ENCODE assay signal across 25 cellular contexts in genomic region chr22:36950797-36951590, GRCh38. TPM values are rescaled to one million over a fixed set of nuclear protein-coding genes. Genes with fewer than 3 reads are reported as not detected.
A peak's percentile ranks its signal among the peaks of the same experiment; 100 is the strongest.
DNase-seq lines count a peak whose midpoint lies in the region; ATAC-seq and TF ChIP-seq lines count a peak whose summit lies in the region.
"Had no signal": no experiment of that assay in that cellular context is flagged by ENCODE, and none has a peak within 500 bp of the region (broad histone marks: within the 10 kb centered on the region; RNA-seq: fewer than 3 reads in every experiment).

No MANE protein-coding gene starts in this region.

- H3K9me3 ChIP-seq in endodermal cell (ENCODE audit: control insufficient read depth, low read length) (peaks cover 15% of the 10 kb centered on the region), neuronal stem cell (replicated peaks in 1 of 2; ENCODE audit: control insufficient read depth in 2 of 2, insufficient read depth in 1 of 2, low read depth in 1 of 2, low read length in 2 of 2) (no peaks in the 10 kb centered on the region), OCI-LY7 (ENCODE audit: low read length) (no peaks in the 10 kb centered on the region)
- H3K9me3 ChIP-seq: SJSA1 had no signal

- no peaks in the 10 kb centered on the region for H3K4me1 ChIP-seq in endodermal cell (ENCODE audit: control insufficient read depth, insufficient read depth, low read length)
- peaks cover 0 to 2% of the 10 kb centered on the region in 2 donors for H3K4me1 ChIP-seq in neuronal stem cell (ENCODE audit: control insufficient read depth in 2 of 2, insufficient read depth in 1 of 2, low read depth in 1 of 2, low read length in 2 of 2)
- H3K4me1 ChIP-seq in OCI-LY7 (ENCODE audit: insufficient read depth, low read length, poor library complexity, severe bottlenecking) = no peaks in the 10 kb centered on the region

- no peak overlapping the region for H3K9ac ChIP-seq in endodermal cell (ENCODE audit: extremely low read depth, low read length, poor library complexity, severe bottlenecking)
- H3K9ac ChIP-seq in neuronal stem cell (ENCODE audit: low read depth, low read length, poor library complexity) = no peak overlapping the region

- no peak overlapping the region for H3K4ac ChIP-seq in neuronal stem cell (ENCODE audit: low read length)

- no peak overlapping the region for H2BK5ac ChIP-seq in neuronal stem cell (ENCODE audit: low read length)

- H3K27ac Mint-ChIP-seq in stimulated activated naive CD8-positive, alpha-beta T cell treated with anti-CD3 and anti-CD28 coated beads, Interleukin-15, amount 100 ng/mL, for 72 hours = peak overlapping the region; percentile 41 to 89
- peak overlapping the region; percentile 9 for H3K27ac Mint-ChIP-seq in endodermal cell

- H4K20me1 ChIP-seq in OCI-LY7 (ENCODE audit: insufficient read depth, low read length) = no peaks in the 10 kb centered on the region

- no peak for ATAC-seq in stimulated activated naive CD8-positive, alpha-beta T cell treated with anti-CD3 and anti-CD28 coated beads, Interleukin-15, amount 100 ng/mL, for 72 hours
- ATAC-seq in stimulated activated naive CD8-positive, alpha-beta T cell treated with anti-CD3 and anti-CD28 coated beads, Interleukin-15, Interleukin-2, amounts not matched to agents 100 U/mL and 50 U/mL, for 24 hours = no peak
- ATAC-seq: HCT116 had no signal

- H3K4me2 ChIP-seq in neuronal stem cell (ENCODE audit: insufficient read depth, low read length, poor library complexity, severe bottlenecking) (no peak overlapping the region), OCI-LY7 (ENCODE audit: low read length) (no peak overlapping the region)

- H3K4me3 ChIP-seq in endodermal cell (ENCODE audit: low read length) = no peak overlapping the region
- H3K4me3 ChIP-seq in neuronal stem cell (ENCODE audit: low read length in 2 of 2) = no peak overlapping the region
- H3K4me3 ChIP-seq in OCI-LY7 (ENCODE audit: low read depth, low read length, poor library complexity, severe bottlenecking) = no peak overlapping the region
- H3K4me3 ChIP-seq: SJSA1 had no signal

- H3K4me1 Mint-ChIP-seq in stimulated activated naive CD8-positive, alpha-beta T cell treated with anti-CD3 and anti-CD28 coated beads, Interleukin-15, amount 100 ng/mL, for 72 hours = peaks cover 8% of the 10 kb centered on the region
- H3K4me1 Mint-ChIP-seq in endodermal cell = no peaks in the 10 kb centered on the region

- no peaks in the 10 kb centered on the region for H3K79me1 ChIP-seq in neuronal stem cell (ENCODE audit: low read depth, low read length)

- H3K23ac ChIP-seq in neuronal stem cell (ENCODE audit: low read depth, low read length, poor library complexity) = no peak overlapping the region

- peaks cover 27% of the 10 kb centered on the region for H3K27me3 Mint-ChIP-seq in stimulated activated naive CD8-positive, alpha-beta T cell treated with anti-CD3 and anti-CD28 coated beads, Interleukin-15, amount 100 ng/mL, for 72 hours
- H3K27me3 Mint-ChIP-seq in endodermal cell (ENCODE audit: insufficient read depth) = peaks cover 2% of the 10 kb centered on the region

- H2BK12ac ChIP-seq in neuronal stem cell (ENCODE audit: low read length) = no peak overlapping the region

- no peak overlapping the region for H2AK5ac ChIP-seq in neuronal stem cell (ENCODE audit: low read depth, low read length)

- H4K8ac ChIP-seq in neuronal stem cell (ENCODE audit: low read depth, low read length) = no peak overlapping the region

- no peak overlapping the region for H3K27ac ChIP-seq in endodermal cell (ENCODE audit: low read depth, low read length)
- no peak overlapping the region for H3K27ac ChIP-seq in neuronal stem cell (replicated peaks; ENCODE audit: low read length)
- H3K27ac ChIP-seq in OCI-LY7 (ENCODE audit: low read depth, low read length, poor library complexity, severe bottlenecking) = no peak overlapping the region
- H3K27ac ChIP-seq: SJSA1 had no signal

- H3K79me2 ChIP-seq in OCI-LY7 (ENCODE audit: insufficient read depth, low read depth, low read length) = no peaks in the 10 kb centered on the region

- H2AFZ ChIP-seq in neuronal stem cell (ENCODE audit: low read length) (no peak overlapping the region), OCI-LY7 (ENCODE audit: low read length) (no peak overlapping the region)

- peak overlapping the region; percentile 31 for H2BK15ac ChIP-seq in neuronal stem cell (ENCODE audit: low read length)

- intact Hi-C loops in OCI-LY7 (cut with micrococcal nuclease; ENCODE audit: unreplicated experiment) = no loop called here

- H3K36me3 ChIP-seq in endodermal cell (ENCODE audit: control insufficient read depth, insufficient read depth, low read length) (no peaks in the 10 kb centered on the region), neuronal stem cell (replicated peaks in 1 of 2; ENCODE audit: control insufficient read depth in 2 of 2, insufficient read depth in 2 of 2, low read length in 2 of 2) (no peaks in the 10 kb centered on the region), OCI-LY7 (ENCODE audit: insufficient read depth, low read length) (no peaks in the 10 kb centered on the region)
- H3K36me3 ChIP-seq: SJSA1 had no signal

- TF ChIP-seq CTCF in endodermal cell (conservative IDR thresholded peaks at IDR 0.05) = no peak
- no peak for TF ChIP-seq CTCF in OCI-LY7 (conservative IDR thresholded peaks at IDR 0.05; ENCODE audit: low read length)
- no peak for TF ChIP-seq CTCF in GM10248 (IDR thresholded peaks at IDR 0.05; ENCODE audit: control extremely low read depth, extremely low read depth, low read depth, missing control alignments)

- H3K36me3 Mint-ChIP-seq in endodermal cell (ENCODE audit: low read depth) = no peaks in the 10 kb centered on the region

- no peak for DNase-seq in stimulated activated naive CD8-positive, alpha-beta T cell treated with anti-CD3 and anti-CD28 coated beads, Interleukin-15, amount 100 ng/mL, for 72 hours
- no peak for DNase-seq in stimulated activated naive CD8-positive, alpha-beta T cell treated with anti-CD3 and anti-CD28 coated beads, Interleukin-15, Interleukin-2, amounts not matched to agents 100 U/mL and 50 U/mL, for 24 hours
- no peak for DNase-seq in endodermal cell
- DNase-seq in neuronal stem cell (ENCODE audit: low spot score) = no peak
- no peak for DNase-seq in activated naive CD4-positive, alpha-beta T cell (lab: John Stamatoyannopoulos, UW)
- DNase-seq in OCI-LY7 (ENCODE audit: low spot score) = no peak
- no peak for DNase-seq in GM10248 (ENCODE audit: extremely low spot score)
- no peak for DNase-seq in NCI-H2227 treated with DMSO at 0.1 percent for 48 hours (lab: John Stamatoyannopoulos, UW)
- DNase-seq: Calu3, DMS79 treated with DMSO at 0.1 percent for 48 hours, GF-D8, Karpas-422, NCI-H1092 treated with DMSO at 0.1 percent for 48 hours, NCI-H1436, NCI-H187, NCI-H2107, NCI-H446, NCI-H526, NCI-H82, Right ventricle myocardium superior, RPMI8226 had no signal

- no peak overlapping the region for H2BK120ac ChIP-seq in neuronal stem cell (ENCODE audit: low read depth, low read length)

- H3K9me3 Mint-ChIP-seq in stimulated activated naive CD8-positive, alpha-beta T cell treated with anti-CD3 and anti-CD28 coated beads, Interleukin-15, amount 100 ng/mL, for 72 hours = no peaks in the 10 kb centered on the region
- peaks cover 18% of the 10 kb centered on the region for H3K9me3 Mint-ChIP-seq in endodermal cell

- H3K9me2 ChIP-seq in OCI-LY7 (ENCODE audit: insufficient read depth, low read length) = no peaks in the 10 kb centered on the region

- H3K4me3 Mint-ChIP-seq in stimulated activated naive CD8-positive, alpha-beta T cell treated with anti-CD3 and anti-CD28 coated beads, Interleukin-15, amount 100 ng/mL, for 72 hours = no peak overlapping the region
- no peak overlapping the region for H3K4me3 Mint-ChIP-seq in endodermal cell

- H4K91ac ChIP-seq in neuronal stem cell (ENCODE audit: low read depth, low read length, poor library complexity) = no peak overlapping the region

- peak overlapping the region; percentile 60 for H3K14ac ChIP-seq in neuronal stem cell (ENCODE audit: low read length)

- no TSS peak for BruUV-seq in OCI-LY7 (replicated peaks; lab: Mats Ljungman, UMichigan)

- no peak overlapping the region for H3K18ac ChIP-seq in neuronal stem cell (ENCODE audit: low read length)

- POLR2A ChIA-PET in OCI-LY7 (lab: Charles Lee) (no interaction called here), GM10248 (lab: Yijun Ruan, JAX) (no interaction called here)

- CTCF ChIA-PET in OCI-LY7 (lab: Charles Lee; ENCODE audit: unreplicated experiment) = no interaction called here
- CTCF ChIA-PET in GM10248 (lab: Yijun Ruan, JAX) = interaction anchor here (0.9 kb wide), 1 partner anchor 177 kb away, joined by 3 read pairs; no protein-coding TSS in a partner anchor

- H3K27me3 ChIP-seq in endodermal cell (ENCODE audit: control insufficient read depth, insufficient read depth, low read length, poor library complexity, severe bottlenecking) = no peaks in the 10 kb centered on the region
- peaks cover 0 to 20% (median 0%) of the 10 kb centered on the region in 3 experiments for H3K27me3 ChIP-seq in neuronal stem cell (ENCODE audit: control insufficient read depth in 3 of 3, insufficient read depth in 3 of 3, low read depth in 1 of 3, low read length in 3 of 3)

- WGBS in endodermal cell (ENCODE audit: insufficient coverage in 1 of 2, insufficient read length in 1 of 2), 2 experiments = 92 to 96% methylated on average over 15 to 16 of the region's 17 CpGs
- WGBS in neuronal stem cell (ENCODE audit: extremely low coverage in 2 of 2, insufficient read length in 2 of 2, insufficient replicate concordance in 1 of 2), 2 donors = no CpG with 5 or more reads among the region's 17 CpGs

RNA-seq across cellular contexts. Expression of gene CSF2RB, which starts 37.6 kb away (rescaled TPM):
- not detected for total RNA-seq in endodermal cell
- not detected for polyA plus RNA-seq in endodermal cell (2013, experiment 1 of 2)
- not detected for polyA plus RNA-seq in endodermal cell (2013, experiment 2 of 2)
- 0.01 TPM for polyA plus RNA-seq in neuronal stem cell (2013, experiment 1 of 2)
- 0.01 TPM for polyA plus RNA-seq in neuronal stem cell (2013, experiment 2 of 2)
- 6.2 and 7.6 TPM in 2 replicates for total RNA-seq in OCI-LY7 (2014; rRNA removed; shearing (Covaris generic))
- total RNA-seq in OCI-LY7 (2022) = 21.6 and 23.4 TPM in 2 replicates
- total RNA-seq: A172, Calu3, H4 had no signal

Comparison
In these comparisons a context has a peak if more than half of its experiments do, and no peak if none do; other contexts are left out.
1. RNA of gene CSF2RB, which starts 37.6 kb away (total RNA-seq): 6.2 to 23.4 TPM in OCI-LY7; not detected in endodermal cell; every median in the first group is over 4 times any median in the second.